Comparison of ENCODE assay signal across 8 cellular contexts in genomic region chr11:123062158-123062891, GRCh38. TPM values are rescaled to one million over a fixed set of nuclear protein-coding genes. Genes with fewer than 3 reads are reported as not detected.
DNase-seq lines count a peak whose midpoint lies in the region; ATAC-seq, FAIRE-seq and TF ChIP-seq lines count a peak whose summit lies in the region.

No MANE protein-coding gene starts in this region.

- H3K9me3 ChIP-seq in A673 (ENCODE audit: low read depth, low read length, poor library complexity, severe bottlenecking), result no peaks in the 10 kb centered on the region
- H3K9me3 ChIP-seq in small intestine (ENCODE audit: control insufficient read depth, low read depth), result no peaks in the 10 kb centered on the region

- POLR2A ChIA-PET in A673 (lab: Charles Lee; ENCODE audit: low non-redundant PET), result interaction anchor here (0.6 to 0.9 kb wide), 4 partner anchors 9 to 483 kb away, joined by 3 to 11 read pairs (median 6); no protein-coding TSS in a partner anchor

- H3K27me3 ChIP-seq in A673 (replicated peaks; ENCODE audit: insufficient read depth, low read depth, low read length, poor library complexity) (no peaks in the 10 kb centered on the region), bronchial epithelial cell (ENCODE audit: control insufficient read depth, insufficient read depth, low read length) (no peaks in the 10 kb centered on the region), small intestine (ENCODE audit: control insufficient read depth in 2 of 2, insufficient read depth in 2 of 2, low read length in 2 of 2) (no peaks in the 10 kb centered on the region)

- no peak for FAIRE-seq in bronchial epithelial cell (lab: Jason Lieb, UNC)
- no peak for FAIRE-seq in small intestine (lab: Jason Lieb, UNC)

- H3K4me3 ChIP-seq in A673 (ENCODE audit: low read depth, low read length, poor library complexity, severe bottlenecking) (peak overlapping the region; percentile 83), WI38 (ENCODE audit: low read depth, low read length) (peak overlapping the region; percentile 99), bronchial epithelial cell (ENCODE audit: low read depth, low read length) (peak overlapping the region; percentile 83), small intestine (ENCODE audit: low read depth in 1 of 2, low read length in 2 of 2) (peak overlapping the region; percentile 95 to 98)

- H3K4me1 ChIP-seq in A673 (ENCODE audit: insufficient read depth, low read length, poor library complexity, severe bottlenecking) (peaks cover 52% of the 10 kb centered on the region), small intestine (ENCODE audit: control insufficient read depth in 2 of 2, insufficient read depth in 1 of 2, low read depth in 1 of 2, low read length in 1 of 2) (peaks cover 2 to 8% of the 10 kb centered on the region in 2 donors)

- intact Hi-C loops in A673 (cut with micrococcal nuclease; ENCODE audit: unreplicated experiment), result no loop called here

- DNase-seq in A673 (ENCODE audit: low spot score) (peak; percentile 100), NCI-H2196 treated with DMSO at 0.1 percent for 48 hours (lab: John Stamatoyannopoulos, UW; ENCODE audit: unreplicated experiment) (peak; percentile 99), bronchial epithelial cell (ENCODE audit: low read depth) (peak; percentile 96), iPS-NIHi11 (ENCODE audit: low spot score) (peak; percentile 93), small intestine (peak; percentile 99)

- no peak for TF ChIP-seq CTCF in A673 (conservative IDR thresholded peaks at IDR 0.05; ENCODE audit: low read depth, low read length)
- no peak for TF ChIP-seq CTCF in WI38 (IDR thresholded peaks at IDR 0.05; ENCODE audit: low read depth, low read length)
- no peak for TF ChIP-seq CTCF in bronchial epithelial cell (IDR thresholded peaks at IDR 0.05; ENCODE audit: insufficient read depth, low read length, severe bottlenecking)

- ATAC-seq in GM18870 (IDR thresholded peaks at IDR 0.05; ENCODE audit: unreplicated experiment), result peak; percentile 83
- ATAC-seq in HG03139 (IDR thresholded peaks at IDR 0.05; ENCODE audit: unreplicated experiment), result peak; percentile 90

- CTCF ChIA-PET in A673 (lab: Charles Lee), result interaction anchor here (0.6 to 1.6 kb wide), 10 partner anchors 8 to 395 kb away, joined by 3 to 13 read pairs (median 6); no protein-coding TSS in a partner anchor

- BruUV-seq in A673 (replicated peaks; lab: Mats Ljungman, UMichigan), result no TSS peak

- H3K36me3 ChIP-seq in A673 (ENCODE audit: insufficient read depth, low read length, poor library complexity, severe bottlenecking), result peaks cover 43% of the 10 kb centered on the region
- peaks cover 29% of the 10 kb centered on the region for H3K36me3 ChIP-seq in bronchial epithelial cell (ENCODE audit: control insufficient read depth, insufficient read depth, low read length)
- peaks cover 17 to 21% of the 10 kb centered on the region in 2 donors for H3K36me3 ChIP-seq in small intestine (ENCODE audit: control insufficient read depth in 2 of 2, insufficient read depth in 2 of 2, low read length in 2 of 2)

- WGBS in small intestine, 3 donors, result 0 to 1% (median 1%) methylated on average over 56 to 63 of the region's 63 CpGs

- H3K27ac ChIP-seq in A673 (ENCODE audit: low read depth, low read length, poor library complexity, severe bottlenecking) (peak overlapping the region; percentile 100), small intestine (ENCODE audit: low read depth in 1 of 2, low read length in 1 of 2) (peak overlapping the region; percentile 100)

RNA-seq across cellular contexts. Expression of gene HSPA8, which starts 0.4 kb away (rescaled TPM):
- total RNA-seq in A673 (2021) (2,297 and 3,307 TPM in 2 replicates), bronchial epithelial cell (846 and 1,277 TPM in 2 replicates)
- polyA plus RNA-seq in small intestine, result 100 to 1,000 TPM; 389 to 590 (median 518) TPM

Comparison
In these comparisons a context has a peak if more than half of its experiments do, and no peak if none do; other contexts are left out.
1. Peak in every context shown above with its lines: DNase-seq, ATAC-seq, H3K4me3 ChIP-seq and H3K27ac ChIP-seq.